ENCODE assay signal across 1 cellular context in the genomic region with DNA sequence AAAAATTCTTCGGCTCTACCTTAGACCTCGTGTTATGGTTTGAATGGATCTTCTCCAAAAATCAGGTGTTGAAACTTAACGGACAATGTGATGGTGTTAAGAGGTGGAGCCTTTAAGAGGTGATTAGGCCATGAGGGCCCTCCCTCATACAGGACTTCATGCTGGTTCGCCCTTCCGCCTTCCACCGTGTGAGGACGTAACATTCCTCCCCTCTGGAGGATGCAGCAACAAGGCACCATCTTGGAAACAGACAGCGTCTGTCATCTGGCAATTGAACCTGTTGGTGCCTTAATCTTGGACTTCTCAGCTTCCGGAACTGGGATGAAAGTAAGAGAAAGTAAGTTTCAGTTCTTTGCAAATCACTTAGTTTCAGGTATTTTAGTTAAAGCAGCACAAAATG.
TF ChIP-seq lines count a peak whose summit lies in the region.

No MANE protein-coding gene starts in this region.

TF ChIP-seq in GM23338, 12 proteins besides CTCF, POLR2A, EP300 and RAD21 (continued from another document):
- TF ChIP-seq, protein P1, sequence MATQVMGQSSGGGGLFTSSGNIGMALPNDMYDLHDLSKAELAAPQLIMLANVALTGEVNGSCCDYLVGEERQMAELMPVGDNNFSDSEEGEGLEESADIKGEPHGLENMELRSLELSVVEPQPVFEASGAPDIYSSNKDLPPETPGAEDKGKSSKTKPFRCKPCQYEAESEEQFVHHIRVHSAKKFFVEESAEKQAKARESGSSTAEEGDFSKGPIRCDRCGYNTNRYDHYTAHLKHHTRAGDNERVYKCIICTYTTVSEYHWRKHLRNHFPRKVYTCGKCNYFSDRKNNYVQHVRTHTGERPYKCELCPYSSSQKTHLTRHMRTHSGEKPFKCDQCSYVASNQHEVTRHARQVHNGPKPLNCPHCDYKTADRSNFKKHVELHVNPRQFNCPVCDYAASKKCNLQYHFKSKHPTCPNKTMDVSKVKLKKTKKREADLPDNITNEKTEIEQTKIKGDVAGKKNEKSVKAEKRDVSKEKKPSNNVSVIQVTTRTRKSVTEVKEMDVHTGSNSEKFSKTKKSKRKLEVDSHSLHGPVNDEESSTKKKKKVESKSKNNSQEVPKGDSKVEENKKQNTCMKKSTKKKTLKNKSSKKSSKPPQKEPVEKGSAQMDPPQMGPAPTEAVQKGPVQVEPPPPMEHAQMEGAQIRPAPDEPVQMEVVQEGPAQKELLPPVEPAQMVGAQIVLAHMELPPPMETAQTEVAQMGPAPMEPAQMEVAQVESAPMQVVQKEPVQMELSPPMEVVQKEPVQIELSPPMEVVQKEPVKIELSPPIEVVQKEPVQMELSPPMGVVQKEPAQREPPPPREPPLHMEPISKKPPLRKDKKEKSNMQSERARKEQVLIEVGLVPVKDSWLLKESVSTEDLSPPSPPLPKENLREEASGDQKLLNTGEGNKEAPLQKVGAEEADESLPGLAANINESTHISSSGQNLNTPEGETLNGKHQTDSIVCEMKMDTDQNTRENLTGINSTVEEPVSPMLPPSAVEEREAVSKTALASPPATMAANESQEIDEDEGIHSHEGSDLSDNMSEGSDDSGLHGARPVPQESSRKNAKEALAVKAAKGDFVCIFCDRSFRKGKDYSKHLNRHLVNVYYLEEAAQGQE (IDR thresholded peaks at IDR 0.05; ENCODE audit: unreplicated experiment) = no peak
- TF ChIP-seq ZNF114 (CRISPR knock-in tag; IDR thresholded peaks at IDR 0.05) = no peak
- no peak for TF ChIP-seq ZNF331 (CRISPR knock-in tag; IDR thresholded peaks at IDR 0.05; ENCODE audit: low read depth)
- TF ChIP-seq, protein P2, sequence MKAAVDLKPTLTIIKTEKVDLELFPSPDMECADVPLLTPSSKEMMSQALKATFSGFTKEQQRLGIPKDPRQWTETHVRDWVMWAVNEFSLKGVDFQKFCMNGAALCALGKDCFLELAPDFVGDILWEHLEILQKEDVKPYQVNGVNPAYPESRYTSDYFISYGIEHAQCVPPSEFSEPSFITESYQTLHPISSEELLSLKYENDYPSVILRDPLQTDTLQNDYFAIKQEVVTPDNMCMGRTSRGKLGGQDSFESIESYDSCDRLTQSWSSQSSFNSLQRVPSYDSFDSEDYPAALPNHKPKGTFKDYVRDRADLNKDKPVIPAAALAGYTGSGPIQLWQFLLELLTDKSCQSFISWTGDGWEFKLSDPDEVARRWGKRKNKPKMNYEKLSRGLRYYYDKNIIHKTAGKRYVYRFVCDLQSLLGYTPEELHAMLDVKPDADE (IDR thresholded peaks at IDR 0.05) = no peak
- no peak for TF ChIP-seq JUNB (IDR thresholded peaks at IDR 0.05; ENCODE audit: unreplicated experiment)
- no peak for TF ChIP-seq NANOG (IDR thresholded peaks at IDR 0.05; ENCODE audit: borderline replicate concordance)
